Comparison of ENCODE assay signal across 8 cellular contexts in genomic region chr10:110556993-110557601, GRCh38. TPM values are rescaled to one million over a fixed set of nuclear protein-coding genes. Genes with fewer than 3 reads are reported as not detected.
DNase-seq lines count a peak whose midpoint lies in the region; ATAC-seq, FAIRE-seq and TF ChIP-seq lines count a peak whose summit lies in the region.

No MANE protein-coding gene starts in this region.

- peaks cover 0 to 7% (median 2%) of the 10 kb centered on the region in 3 experiments; a peak in 2 of 7 replicates for H3K36me3 Mint-ChIP-seq in H9 (ENCODE audit: insufficient read depth in 1 of 3, low read depth in 3 of 3)

- peaks cover 5 to 6% of the 10 kb centered on the region in 2 experiments; a peak in 4 of 5 replicates for H3K9me3 Mint-ChIP-seq in H9

- no peak overlapping the region for H3K14ac ChIP-seq in H9 (ENCODE audit: insufficient read depth, low read length)

- no peak overlapping the region for H2BK120ac ChIP-seq in H9 (ENCODE audit: low read depth, low read length, poor library complexity, severe bottlenecking)

- no peak overlapping the region for H3T11ph ChIP-seq in H9 (ENCODE audit: low read length)

- no peaks in the 10 kb centered on the region for H3K23me2 ChIP-seq in H9 (ENCODE audit: insufficient read length, low read depth, low read length, poor library complexity, severe bottlenecking)

- H2BK12ac ChIP-seq in H9 (ENCODE audit: insufficient read length, low read depth, low read length): no peak overlapping the region

- H2BK20ac ChIP-seq in H9 (ENCODE audit: low read depth, low read length, poor library complexity, severe bottlenecking): no peak overlapping the region

- H4K8ac ChIP-seq in H9 (replicated peaks; ENCODE audit: insufficient read length, low read depth, low read length): no peak overlapping the region

- FAIRE-seq in urothelium cell line (lab: Jason Lieb, UNC): no peak

- H4K5ac ChIP-seq in H9 (ENCODE audit: insufficient read length, low read depth, low read length): no peak overlapping the region

- no peaks in the 10 kb centered on the region for H4K20me1 ChIP-seq in H9 (ENCODE audit: control insufficient read depth, insufficient read depth, insufficient read length)

- H3K36me3 ChIP-seq in neutrophil: no peaks in the 10 kb centered on the region

- H3K27me3 ChIP-seq in H9 (ENCODE audit: insufficient read depth, low read length) (no peaks in the 10 kb centered on the region), neutrophil (peaks cover 5% of the 10 kb centered on the region)

- H3K23ac ChIP-seq in H9 (ENCODE audit: insufficient read length, low read depth, low read length): no peak overlapping the region

- no peak overlapping the region for H2BK15ac ChIP-seq in H9 (ENCODE audit: low read depth, low read length)

- H3K9ac ChIP-seq in H9 (ENCODE audit: extremely low read depth, insufficient read length, low read length): no peak overlapping the region

- no peaks in the 10 kb centered on the region for H3K9me3 ChIP-seq in H9 (ENCODE audit: control insufficient read depth, low read depth, low read length)
- no peaks in the 10 kb centered on the region for H3K9me3 ChIP-seq in neutrophil

- peaks cover 23 to 26% of the 10 kb centered on the region in 2 experiments for H3K4me1 Mint-ChIP-seq in H9

- H3K27me3 Mint-ChIP-seq in H9 (ENCODE audit: low read depth): no peaks in the 10 kb centered on the region

- H2BK5ac ChIP-seq in H9 (ENCODE audit: insufficient read length, low read length): no peak overlapping the region

- H3K4me1 ChIP-seq in H9 (ENCODE audit: insufficient read depth, low read length): no peaks in the 10 kb centered on the region; the same call in 1 of the 2 replicates
- peaks cover 16 to 22% of the 10 kb centered on the region in 2 experiments for H3K4me1 ChIP-seq in neutrophil (ENCODE audit: control insufficient read depth in 1 of 2, insufficient read depth in 1 of 2, low read depth in 1 of 2, low read length in 1 of 2)

- H3K4me3 Mint-ChIP-seq in H9: no peak overlapping the region

- H3K27ac ChIP-seq in H9 (ENCODE audit: insufficient read length, low read depth, low read length) (no peak overlapping the region), neutrophil (no peak overlapping the region)

- no CpG with 5 or more reads among the region's 9 CpGs for WGBS in H9 (ENCODE audit: extremely low coverage, insufficient read length, low lambda C conversion rate)

- H3K79me2 ChIP-seq in H9 (ENCODE audit: insufficient read depth, low read length): no peaks in the 10 kb centered on the region

- no peak overlapping the region for H3K4me2 ChIP-seq in H9 (ENCODE audit: insufficient read depth, insufficient read length, low read length)

- H3K79me1 ChIP-seq in H9 (ENCODE audit: insufficient read depth, low read depth, low read length, poor library complexity, severe bottlenecking): no peaks in the 10 kb centered on the region

- H4K91ac ChIP-seq in H9 (ENCODE audit: insufficient read length, low read depth, low read length): no peak overlapping the region

- peak; percentile 57 for ATAC-seq in esophagus mucosa

- H3K18ac ChIP-seq in H9 (ENCODE audit: insufficient read length, low read depth, low read length): no peak overlapping the region

- no peak overlapping the region for H3K56ac ChIP-seq in H9 (ENCODE audit: insufficient read length, low read depth, low read length)

- H2AK5ac ChIP-seq in H9 (ENCODE audit: insufficient read length, low read length): no peak overlapping the region

- TF ChIP-seq CTCF in H9 (conservative IDR thresholded peaks at IDR 0.05) (peak; percentile 75), neutrophil (IDR thresholded peaks at IDR 0.05) (peak; percentile 53)

- H3K4ac ChIP-seq in H9 (ENCODE audit: low read depth, low read length): no peak overlapping the region

- DNase-seq in EL (peak; percentile 61), H9 (peak; percentile 69), NCI-H82 (lab: John Stamatoyannopoulos, UW) (peak; percentile 86), urothelium cell line (ENCODE audit: low spot score) (peak; percentile 62), GM19240 (ENCODE audit: insufficient read length, low spot score) (no peak)
- DNase-seq in activated CD8-positive, alpha-beta memory T cell treated with anti-CD3 and anti-CD28 coated beads, Interleukin-2, amount 50 U/mL, for 24 hours (ENCODE audit: extremely low read depth): peak; percentile 44

- no peak overlapping the region for H3K27ac Mint-ChIP-seq in H9

- H2AFZ ChIP-seq in H9 (ENCODE audit: low read length): peak overlapping the region; percentile 40

- no peak overlapping the region for H3K4me3 ChIP-seq in neutrophil (ENCODE audit: low read depth in 1 of 2, low read length in 1 of 2)

RNA-seq across cellular contexts. Expression of gene SMC3, which starts 10.4 kb away (rescaled TPM):
- total RNA-seq in H9 (2021): 80.6 and 82.4 TPM in 2 replicates
- 23.9 TPM for total RNA-seq in esophagus mucosa

RNA-seq across cellular contexts. Expression of gene DUSP5, which starts 59.4 kb away (rescaled TPM):
- total RNA-seq in H9 (2021) (29.3 and 29.4 TPM in 2 replicates), esophagus mucosa (26.8 TPM)
